Comparison of ENCODE assay signal across 8 cellular contexts in genomic region chr3:23762214-23763039, GRCh38.
DNase-seq lines count a peak whose midpoint lies in the region; ATAC-seq and TF ChIP-seq lines count a peak whose summit lies in the region.

No MANE protein-coding gene starts in this region.

- peaks cover 11% of the 10 kb centered on the region for H3K4me1 Mint-ChIP-seq in activated naive CD4-positive, alpha-beta T cell treated with anti-CD3 and anti-CD28 coated beads, Interleukin-2, amount 10 ng/mL, durations not matched to agents 7 days and 5 days
- H3K4me1 Mint-ChIP-seq in stimulated activated memory B cell treated with anti-CD40 and anti-IgM and Interleukin-4, amounts not matched to agents 10 μg/mL and 1 μg/mL and 100 μg/mL, for 72 hours: peaks cover 31% of the 10 kb centered on the region

- in situ Hi-C loops in astrocyte of the cerebellum (cut with HindIII; ENCODE audit: low sequenced_read_pairs): no loop called here

- H3K27me3 Mint-ChIP-seq in activated naive CD4-positive, alpha-beta T cell treated with anti-CD3 and anti-CD28 coated beads, Interleukin-2, amount 10 ng/mL, durations not matched to agents 7 days and 5 days: peaks cover 3% of the 10 kb centered on the region
- H3K27me3 Mint-ChIP-seq in stimulated activated memory B cell treated with anti-CD40 and anti-IgM and Interleukin-4, amounts not matched to agents 10 μg/mL and 1 μg/mL and 100 μg/mL, for 72 hours: no peaks in the 10 kb centered on the region

- H3K36me3 Mint-ChIP-seq in activated naive CD4-positive, alpha-beta T cell treated with anti-CD3 and anti-CD28 coated beads, Interleukin-2, amount 10 ng/mL, durations not matched to agents 7 days and 5 days: no peaks in the 10 kb centered on the region
- no peaks in the 10 kb centered on the region for H3K36me3 Mint-ChIP-seq in stimulated activated memory B cell treated with anti-CD40 and anti-IgM and Interleukin-4, amounts not matched to agents 10 μg/mL and 1 μg/mL and 100 μg/mL, for 72 hours

- no peak for TF ChIP-seq CTCF in astrocyte of the cerebellum (IDR thresholded peaks at IDR 0.05; ENCODE audit: low read depth, low read length, missing control alignments)

- peak; percentile 82 for ATAC-seq in HG02970 (IDR thresholded peaks at IDR 0.05; ENCODE audit: low FRiP score, unreplicated experiment)
- ATAC-seq in stimulated activated memory B cell treated with anti-CD40 and anti-IgM and Interleukin-4, amounts not matched to agents 10 μg/mL and 1 μg/mL and 100 μg/mL, for 72 hours: peak; percentile 87

- H3K27ac Mint-ChIP-seq in activated naive CD4-positive, alpha-beta T cell treated with anti-CD3 and anti-CD28 coated beads, Interleukin-2, amount 10 ng/mL, durations not matched to agents 7 days and 5 days: peak overlapping the region; percentile 19
- H3K27ac Mint-ChIP-seq in stimulated activated memory B cell treated with anti-CD40 and anti-IgM and Interleukin-4, amounts not matched to agents 10 μg/mL and 1 μg/mL and 100 μg/mL, for 72 hours: peak overlapping the region; percentile 78

- CTCF ChIA-PET in activated naive CD4-positive, alpha-beta T cell treated with anti-CD3 and anti-CD28 coated beads, Interleukin-2, amount 10 ng/mL, durations not matched to agents 7 days and 5 days (lab: Charles Lee): interaction anchor here (1.2 kb wide), 1 partner anchor 569 kb away, joined by 3 read pairs; no protein-coding TSS in a partner anchor

- H3K9me3 Mint-ChIP-seq in activated naive CD4-positive, alpha-beta T cell treated with anti-CD3 and anti-CD28 coated beads, Interleukin-2, amount 10 ng/mL, durations not matched to agents 7 days and 5 days: no peaks in the 10 kb centered on the region
- H3K9me3 Mint-ChIP-seq in stimulated activated memory B cell treated with anti-CD40 and anti-IgM and Interleukin-4, amounts not matched to agents 10 μg/mL and 1 μg/mL and 100 μg/mL, for 72 hours: no peaks in the 10 kb centered on the region

- no peak overlapping the region for H3K4me3 Mint-ChIP-seq in activated naive CD4-positive, alpha-beta T cell treated with anti-CD3 and anti-CD28 coated beads, Interleukin-2, amount 10 ng/mL, durations not matched to agents 7 days and 5 days
- H3K4me3 Mint-ChIP-seq in stimulated activated memory B cell treated with anti-CD40 and anti-IgM and Interleukin-4, amounts not matched to agents 10 μg/mL and 1 μg/mL and 100 μg/mL, for 72 hours: peak overlapping the region; percentile 63

- no peak for DNase-seq in activated naive CD4-positive, alpha-beta T cell treated with anti-CD3 and anti-CD28 coated beads, Interleukin-2, amount 10 ng/mL, durations not matched to agents 7 days and 5 days
- DNase-seq in activated naive CD4-positive, alpha-beta T cell treated with Interleukin-2 at 50 U/mL for 16 hours: no peak
- DNase-seq in astrocyte of the cerebellum (ENCODE audit: low read depth): peak; percentile 31
- DNase-seq in stimulated activated CD8-positive, alpha-beta memory T cell treated with anti-CD3 and anti-CD28 coated beads, Interleukin-4, amount 100 ng/mL, for 48 hours: no peak
- no peak for DNase-seq in cortex of kidney (lab: John Stamatoyannopoulos, UW)
- DNase-seq in SHP77 (lab: John Stamatoyannopoulos, UW): no peak

- no peak overlapping the region for H3K4me3 ChIP-seq in astrocyte of the cerebellum (ENCODE audit: low read depth, low read length)
